In the genomic region with DNA sequence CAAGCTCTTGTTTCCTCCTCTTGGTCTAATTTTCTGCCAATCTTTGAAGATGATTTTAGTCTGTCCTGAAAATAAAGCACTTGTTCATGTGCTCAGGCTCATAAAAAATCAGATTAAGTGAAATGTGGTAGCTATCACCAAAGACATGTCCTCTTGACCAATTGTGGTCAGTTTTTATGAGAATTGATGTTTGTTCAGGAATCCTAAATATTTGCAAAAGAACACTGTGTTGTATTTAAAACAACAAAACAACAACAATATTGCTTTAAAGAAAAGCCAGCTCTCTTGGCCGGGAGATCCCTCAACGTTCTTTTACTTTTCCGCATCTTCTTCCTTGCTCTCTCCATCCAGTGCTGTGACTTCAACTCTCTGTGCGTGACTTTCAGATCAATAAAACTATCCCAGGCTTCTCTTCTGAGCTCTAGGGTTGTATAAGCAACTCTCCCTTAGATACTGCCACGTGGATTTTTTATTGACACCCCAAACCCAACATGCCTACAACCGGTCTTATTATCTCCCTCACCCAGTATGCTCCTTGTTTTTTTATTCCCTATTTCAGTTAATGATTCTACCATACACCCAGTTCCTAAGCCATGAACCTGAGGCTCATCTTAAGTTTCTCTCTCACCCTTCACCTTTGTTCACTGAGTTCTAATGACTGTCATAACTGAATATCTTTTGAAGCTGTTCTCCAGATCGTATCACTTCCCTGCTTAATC, we compare ENCODE assay signal across 19 cellular contexts.
DNase-seq lines count a peak whose midpoint lies in the region; TF ChIP-seq lines count a peak whose summit lies in the region.
"Had no signal": no experiment of that assay in that cellular context is flagged by ENCODE, and none has a peak within 500 bp of the region (broad histone marks: within the 10 kb centered on the region; RNA-seq: fewer than 3 reads in every experiment).

No MANE protein-coding gene starts in this region.

- no peak overlapping the region for H3K27ac ChIP-seq in parathyroid adenoma
- H3K27ac ChIP-seq in WERI-Rb-1, result no peak overlapping the region
- H3K27ac ChIP-seq: GM23248, HL-60 had no signal

- H3K36me3 Mint-ChIP-seq in osteocyte (ENCODE audit: unreplicated experiment), result peaks cover 14% of the 10 kb centered on the region

- peaks cover 22% of the 10 kb centered on the region for H3K4me1 Mint-ChIP-seq in osteocyte (ENCODE audit: unreplicated experiment)

- H3K36me3 ChIP-seq in parathyroid adenoma (ENCODE audit: control insufficient read depth, insufficient read depth, low read length) (no peaks in the 10 kb centered on the region), WERI-Rb-1 (no peaks in the 10 kb centered on the region; the same call in 1 of the 2 replicates)
- H3K36me3 ChIP-seq: HAP-1 had no signal

- TF ChIP-seq CTCF in fibroblast of villous mesenchyme (IDR thresholded peaks at IDR 0.05; ENCODE audit: insufficient read depth, low read depth, low read length) (no peak), parathyroid adenoma (IDR thresholded peaks at IDR 0.05) (no peak), osteocyte (IDR thresholded peaks at IDR 0.05) (no peak), WERI-Rb-1 (IDR thresholded peaks at IDR 0.05; ENCODE audit: low read depth, low read length) (no peak)

- no peak overlapping the region for H3K9ac ChIP-seq in parathyroid adenoma
- H3K9ac ChIP-seq: GM23248 had no signal

- H3K4me3 ChIP-seq in fibroblast of villous mesenchyme (ENCODE audit: low read depth, low read length) (no peak overlapping the region), parathyroid adenoma (ENCODE audit: low read depth, low read length) (no peak overlapping the region), WERI-Rb-1 (ENCODE audit: low read depth, low read length) (no peak overlapping the region)
- H3K4me3 ChIP-seq: GM12878, GM23248, HAP-1 had no signal

- H3K9me3 ChIP-seq in parathyroid adenoma (ENCODE audit: control insufficient read depth, low read length) (no peaks in the 10 kb centered on the region), WERI-Rb-1 (ENCODE audit: severe bottlenecking) (no peaks in the 10 kb centered on the region)
- H3K9me3 ChIP-seq: HAP-1 had no signal

- no peaks in the 10 kb centered on the region for H3K27me3 Mint-ChIP-seq in osteocyte (ENCODE audit: unreplicated experiment)
- H3K27me3 Mint-ChIP-seq: B cell; CD4-positive, CD25-positive, alpha-beta regulatory T cell had no signal

- H2AFZ ChIP-seq in parathyroid adenoma, result peak overlapping the region; percentile 42
- H2AFZ ChIP-seq: GM23248 had no signal

- H3K27ac Mint-ChIP-seq in osteocyte (ENCODE audit: unreplicated experiment), result no peak overlapping the region
- H3K27ac Mint-ChIP-seq: B cell; CD4-positive, CD25-positive, alpha-beta regulatory T cell; CD8-positive, alpha-beta memory T cell had no signal

- H3K4me3 Mint-ChIP-seq in osteocyte (ENCODE audit: unreplicated experiment), result no peak overlapping the region
- H3K4me3 Mint-ChIP-seq: B cell; CD4-positive, CD25-positive, alpha-beta regulatory T cell; CD8-positive, alpha-beta memory T cell had no signal

- no peaks in the 10 kb centered on the region for H3K9me3 Mint-ChIP-seq in osteocyte (ENCODE audit: unreplicated experiment)
- H3K9me3 Mint-ChIP-seq: CD8-positive, alpha-beta memory T cell had no signal

- H3K79me2 ChIP-seq in parathyroid adenoma, result no peaks in the 10 kb centered on the region

- H3K4me1 ChIP-seq in parathyroid adenoma, result peaks cover 5% of the 10 kb centered on the region
- H3K4me1 ChIP-seq: HAP-1 had no signal

- no peaks in the 10 kb centered on the region for H3K27me3 ChIP-seq in parathyroid adenoma (ENCODE audit: control insufficient read depth, insufficient read depth, low read length)
- H3K27me3 ChIP-seq in WERI-Rb-1 (ENCODE audit: insufficient read depth, low read depth, severe bottlenecking), result no peaks in the 10 kb centered on the region

- peak; percentile 12 for DNase-seq in LHCN-M2 (ENCODE audit: low read depth)
- DNase-seq in fibroblast of villous mesenchyme (ENCODE audit: low read depth), result peak; percentile 52
- no peak for DNase-seq in osteocyte (ENCODE audit: extremely low spot score, unreplicated experiment)
- no peak for DNase-seq in WERI-Rb-1
- no peak for DNase-seq in GM19240 (ENCODE audit: insufficient read length, low spot score)
- DNase-seq: C1 segment of cervical spinal cord; CD4-positive, CD25-positive, alpha-beta regulatory T cell; CD8-positive, alpha-beta memory T cell; COR-L47; DMS 273 treated with DMSO at 0.1 percent for 48 hours; DMS53; DND-41; EL; GM23248 had no signal

- H3K4me2 ChIP-seq in parathyroid adenoma (ENCODE audit: low read length), result no peak overlapping the region

Comparison
In these comparisons a context has a peak if more than half of its experiments do, and no peak if none do; other contexts are left out.
1. DNase-seq: peak in LHCN-M2 (single experiment) and fibroblast of villous mesenchyme (single experiment); none in osteocyte (single experiment), WERI-Rb-1 (single experiment) and GM19240 (single experiment).